18 cellular contexts compared by ENCODE assay signal in the genomic region with DNA sequence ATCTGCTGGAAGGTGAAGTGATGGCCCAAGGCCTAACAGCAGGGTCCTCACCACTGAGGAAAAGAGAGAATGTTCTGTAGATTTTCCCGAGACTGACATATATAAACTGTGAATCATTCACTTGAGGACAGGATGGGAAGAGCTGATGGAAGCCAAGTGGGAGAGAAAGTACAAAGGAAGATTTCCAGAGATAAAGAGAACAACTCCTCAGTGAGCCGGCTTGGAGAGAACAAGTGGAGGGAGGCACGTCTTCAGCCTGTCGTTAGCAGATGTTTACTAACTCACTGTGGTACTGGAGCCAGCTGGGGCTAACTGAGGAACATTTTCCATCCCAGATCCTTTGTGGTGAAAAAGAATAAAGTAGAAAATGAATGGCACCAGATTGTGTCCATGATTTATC.
DNase-seq lines count a peak whose midpoint lies in the region; ATAC-seq and TF ChIP-seq lines count a peak whose summit lies in the region.
"Had no signal": no experiment of that assay in that cellular context is flagged by ENCODE, and none has a peak within 500 bp of the region (broad histone marks: within the 10 kb centered on the region; RNA-seq: fewer than 3 reads in every experiment).

No MANE protein-coding gene starts in this region.

- no peaks in the 10 kb centered on the region for H3K27me3 ChIP-seq in IMR-90 (ENCODE audit: control insufficient read depth, insufficient read depth, low read length)
- no peaks in the 10 kb centered on the region for H3K27me3 ChIP-seq in esophagus squamous epithelium
- H3K27me3 ChIP-seq in muscle layer of duodenum (ENCODE audit: low read depth, low read length) = no peaks in the 10 kb centered on the region
- no peaks in the 10 kb centered on the region for H3K27me3 ChIP-seq in transverse colon
- H3K27me3 ChIP-seq: foreskin keratinocyte had no signal

- POLR2A ChIA-PET in IMR-90 (lab: Charles Lee; ENCODE audit: unreplicated experiment) = interaction anchor here (0.5 kb wide), 1 partner anchor 718 kb away, joined by 3 read pairs; no protein-coding TSS in a partner anchor

- H3K9ac ChIP-seq in IMR-90 (ENCODE audit: low read depth, low read length) = no peak overlapping the region

- peaks cover 10% of the 10 kb centered on the region for H3K4me1 ChIP-seq in IMR-90 (ENCODE audit: control insufficient read depth, insufficient read depth, low read length)
- peaks cover 0 to 21% (median 0%) of the 10 kb centered on the region in 3 donors for H3K4me1 ChIP-seq in esophagus squamous epithelium
- peaks cover 0 to 27% of the 10 kb centered on the region in 2 donors for H3K4me1 ChIP-seq in muscle layer of duodenum (ENCODE audit: control insufficient read depth in 1 of 2, insufficient read depth in 2 of 2, low read length in 2 of 2)
- peaks cover 0 to 21% (median 9%) of the 10 kb centered on the region in 4 donors for H3K4me1 ChIP-seq in transverse colon

- intact Hi-C loops in IMR-90 (cut with micrococcal nuclease) = no loop called here
- intact Hi-C loops in esophagus squamous epithelium (cut with DNase I) = no loop called here
- intact Hi-C loops in transverse colon (cut with DNase I; ENCODE audit: low total_unique reads) = loop anchor here (10.0 kb wide), 1 partner anchor 718 kb away; the partner anchor contains the start of gene IGFBP5

- no peak overlapping the region for H3K4me3 Mint-ChIP-seq in activated CD8-positive, alpha-beta memory T cell treated with anti-CD3 and anti-CD28 coated beads, Interleukin-2, amount 10 ng/mL, durations not matched to agents 7 days and 5 days
- H3K4me3 Mint-ChIP-seq: activated naive CD4-positive, alpha-beta T cell treated with anti-CD3 and anti-CD28 coated beads, Interleukin-2, amount 50 U/mL, for 24 hours; CD4-positive, CD25-positive, alpha-beta regulatory T cell had no signal

- CTCF ChIA-PET in IMR-90 (lab: Yijun Ruan, JAX) = interaction anchor here (0.6 kb wide), 1 partner anchor 252 kb away, joined by 3 read pairs; no protein-coding TSS in a partner anchor
- CTCF ChIA-PET in activated CD8-positive, alpha-beta memory T cell treated with anti-CD3 and anti-CD28 coated beads, Interleukin-2, amount 10 ng/mL, durations not matched to agents 7 days and 5 days (lab: Charles Lee) = no interaction called here

- no peaks in the 10 kb centered on the region for H3K9me3 ChIP-seq in IMR-90 (ENCODE audit: control insufficient read depth, insufficient read depth, low read length)
- no peaks in the 10 kb centered on the region for H3K9me3 ChIP-seq in esophagus squamous epithelium
- H3K9me3 ChIP-seq in muscle layer of duodenum (ENCODE audit: control insufficient read depth in 1 of 2, low read length in 2 of 2) = no peaks in the 10 kb centered on the region
- no peaks in the 10 kb centered on the region for H3K9me3 ChIP-seq in transverse colon

- H4K5ac ChIP-seq in IMR-90 (ENCODE audit: low read depth, low read length) = peak overlapping the region; percentile 99; the same call in 1 of the 2 replicates

- H2BK15ac ChIP-seq in IMR-90 (ENCODE audit: low read depth, low read length) = peak overlapping the region; percentile 55; the same call in 2 of the 3 replicates

- no peak for TF ChIP-seq EP300 in transverse colon (IDR thresholded peaks at IDR 0.05; ENCODE audit: low read depth)

- no peak overlapping the region for H3K4me3 ChIP-seq in IMR-90 (ENCODE audit: insufficient read depth, low read depth, low read length)
- no peak overlapping the region for H3K4me3 ChIP-seq in esophagus squamous epithelium
- H3K4me3 ChIP-seq in muscle layer of duodenum (ENCODE audit: low read depth in 1 of 2, low read length in 2 of 2) = no peak overlapping the region
- no peak overlapping the region for H3K4me3 ChIP-seq in transverse colon

- peak overlapping the region; percentile 67; the same call in 1 of the 2 replicates for H2BK20ac ChIP-seq in IMR-90 (ENCODE audit: low read depth, low read length)

- peak overlapping the region; percentile 84 for H2AFZ ChIP-seq in IMR-90 (replicated peaks; ENCODE audit: low read length, poor library complexity)

- no peak overlapping the region for H2AK9ac ChIP-seq in IMR-90 (replicated peaks; ENCODE audit: low read depth, low read length, poor library complexity)

- no peaks in the 10 kb centered on the region for H3K9me3 Mint-ChIP-seq in activated CD8-positive, alpha-beta memory T cell treated with anti-CD3 and anti-CD28 coated beads, Interleukin-2, amount 10 ng/mL, durations not matched to agents 7 days and 5 days (ENCODE audit: low read depth)
- H3K9me3 Mint-ChIP-seq: activated naive CD4-positive, alpha-beta T cell treated with anti-CD3 and anti-CD28 coated beads, Interleukin-2, amount 50 U/mL, for 24 hours had no signal

- DNase-seq in IMR-90 (no peak), esophagus squamous epithelium (lab: John Stamatoyannopoulos, UW) (no peak), transverse colon (no peak), NCI-H1417 treated with DMSO at 0.1 percent for 48 hours (lab: John Stamatoyannopoulos, UW) (no peak)
- DNase-seq in activated CD8-positive, alpha-beta memory T cell treated with anti-CD3 and anti-CD28 coated beads, Interleukin-2, amount 10 ng/mL, durations not matched to agents 7 days and 5 days = no peak
- DNase-seq: activated CD8-positive, alpha-beta memory T cell treated with anti-CD3 and anti-CD28 coated beads for 24 hours; CD4-positive, CD25-positive, alpha-beta regulatory T cell; foreskin keratinocyte; GF-D8; MM.1S; NCI-H226; stimulated activated CD4-positive, alpha-beta T cell treated with anti-CD3 and anti-CD28 coated beads, Interleukin-2, amount 100 ng/mL, for 24 hours had no signal

- peak overlapping the region; percentile 48 for H2BK5ac ChIP-seq in IMR-90 (ENCODE audit: low read depth, low read length, poor library complexity, severe bottlenecking)

- no peaks in the 10 kb centered on the region for H3K79me1 ChIP-seq in IMR-90 (ENCODE audit: low read depth in 1 of 2, low read length in 2 of 2)

- dilution Hi-C loops in IMR-90 (cut with HindIII; ENCODE audit: low sequenced_read_pairs, unreplicated experiment) = no loop called here

- H3K4me2 ChIP-seq in IMR-90 (ENCODE audit: low read depth, low read length) = no peak overlapping the region

- H2BK120ac ChIP-seq in IMR-90 (ENCODE audit: low read depth, low read length) = peak overlapping the region; percentile 83

- TF ChIP-seq RAD21 in IMR-90 (IDR thresholded peaks at IDR 0.05; ENCODE audit: low read length) = no peak

- H3K9me1 ChIP-seq in IMR-90 (ENCODE audit: insufficient read depth, low read length) = no peaks in the 10 kb centered on the region

- TF ChIP-seq POLR2A in IMR-90 (IDR thresholded peaks at IDR 0.05; ENCODE audit: low read depth, low read length) (no peak), esophagus squamous epithelium (IDR thresholded peaks at IDR 0.05) (no peak), transverse colon (IDR thresholded peaks at IDR 0.05) (no peak)

- H3K27ac ChIP-seq in IMR-90 (ENCODE audit: insufficient read depth, low read length) (peak overlapping the region; percentile 24; the same call in 1 of the 2 replicates), esophagus squamous epithelium (peak overlapping the region; percentile 45 to 87 (median 84)), muscle layer of duodenum (ENCODE audit: low read length) (peak overlapping the region; percentile 53), transverse colon (peak overlapping the region; percentile 63 to 78 (median 74))
- H3K27ac ChIP-seq: foreskin keratinocyte had no signal

- in situ Hi-C loops in IMR-90 (cut with MboI; ENCODE audit: low sequenced_read_pairs) = no loop called here
- in situ Hi-C loops in transverse colon (cut with MboI; ENCODE audit: low pct_ligation_motif_present in 1 of 4, low pct_unique_long_range_greater_than_20kb in 1 of 4, low sequenced_read_pairs in 3 of 4) = loop anchor here in 1 of 4 donors (25.0 kb wide), 1 partner anchor 725 kb away; the partner anchor contains the start of gene IGFBP5

- peak overlapping the region; percentile 74 for H3K18ac ChIP-seq in IMR-90 (ENCODE audit: low read depth, low read length)

- WGBS in IMR-90 (ENCODE audit: extremely low coverage in 2 of 2, insufficient read length in 1 of 2), 2 experiments = no CpG with 5 or more reads among the region's 4 CpGs
- WGBS in esophagus squamous epithelium, 2 donors = 61 to 63% methylated on average over 4 of the region's 4 CpGs
- WGBS in transverse colon (ENCODE audit: low coverage in 1 of 2), 2 donors = 29 to 53% methylated on average over 4 of the region's 4 CpGs

- no TSS peak for BruUV-seq in IMR-90 (replicated peaks; lab: Mats Ljungman, UMichigan)

- peak overlapping the region; percentile 37; the same call in 1 of the 2 replicates for H2AK5ac ChIP-seq in IMR-90 (ENCODE audit: low read depth, low read length)

- peak overlapping the region; percentile 29 for H4K91ac ChIP-seq in IMR-90 (ENCODE audit: insufficient read depth, low read depth, low read length)

- no peak for ATAC-seq in IMR-90 (ENCODE audit: low read depth)
- ATAC-seq in activated CD8-positive, alpha-beta memory T cell treated with anti-CD3 and anti-CD28 coated beads, Interleukin-2, amount 10 ng/mL, durations not matched to agents 7 days and 5 days = no peak
- ATAC-seq in GM21526 (IDR thresholded peaks at IDR 0.05; ENCODE audit: low FRiP score, unreplicated experiment) = no peak
- ATAC-seq in HG02571 (IDR thresholded peaks at IDR 0.05; ENCODE audit: unreplicated experiment) = no peak
- ATAC-seq: foreskin keratinocyte, HCT116, Panc1 had no signal

- no peak overlapping the region for H3K56ac ChIP-seq in IMR-90 (ENCODE audit: extremely low read depth, insufficient read depth, low read length)

- no peak overlapping the region for H3K23ac ChIP-seq in IMR-90 (ENCODE audit: low read depth, low read length)

- TF ChIP-seq CTCF in IMR-90 (conservative IDR thresholded peaks at IDR 0.05; ENCODE audit: low read depth, low read length) = no peak
- no peak for TF ChIP-seq CTCF in esophagus squamous epithelium (IDR thresholded peaks at IDR 0.05)
- TF ChIP-seq CTCF in transverse colon (IDR thresholded peaks at IDR 0.05) = no peak

- H3K36me3 ChIP-seq in IMR-90 (ENCODE audit: control insufficient read depth, insufficient read depth, low read length) (no peaks in the 10 kb centered on the region), esophagus squamous epithelium (no peaks in the 10 kb centered on the region), muscle layer of duodenum (ENCODE audit: control insufficient read depth in 1 of 2, insufficient read depth in 2 of 2, low read length in 2 of 2) (no peaks in the 10 kb centered on the region), transverse colon (no peaks in the 10 kb centered on the region)

- H3K4ac ChIP-seq in IMR-90 (ENCODE audit: low read depth, low read length) = peak overlapping the region; percentile 64

- H3K27ac Mint-ChIP-seq in activated CD8-positive, alpha-beta memory T cell treated with anti-CD3 and anti-CD28 coated beads, Interleukin-2, amount 10 ng/mL, durations not matched to agents 7 days and 5 days = no peak overlapping the region
- H3K27ac Mint-ChIP-seq: activated naive CD4-positive, alpha-beta T cell treated with anti-CD3 and anti-CD28 coated beads, Interleukin-2, amount 50 U/mL, for 24 hours had no signal

- H4K20me1 ChIP-seq in IMR-90 (ENCODE audit: insufficient read depth, low read length) = no peaks in the 10 kb centered on the region

- peak overlapping the region; percentile 67 for H3K14ac ChIP-seq in IMR-90 (replicated peaks; ENCODE audit: low read depth, low read length)

- H3K4me1 Mint-ChIP-seq in activated CD8-positive, alpha-beta memory T cell treated with anti-CD3 and anti-CD28 coated beads, Interleukin-2, amount 10 ng/mL, durations not matched to agents 7 days and 5 days = no peaks in the 10 kb centered on the region
- H3K4me1 Mint-ChIP-seq: activated naive CD4-positive, alpha-beta T cell treated with anti-CD3 and anti-CD28 coated beads, Interleukin-2, amount 50 U/mL, for 24 hours; CD4-positive, CD25-positive, alpha-beta regulatory T cell had no signal

- peak overlapping the region; percentile 44 to 56; a peak in 3 of 4 replicates for H4K8ac ChIP-seq in IMR-90 (ENCODE audit: low read depth in 2 of 2, low read length in 2 of 2)

- H3K36me3 Mint-ChIP-seq in activated CD8-positive, alpha-beta memory T cell treated with anti-CD3 and anti-CD28 coated beads, Interleukin-2, amount 10 ng/mL, durations not matched to agents 7 days and 5 days = no peaks in the 10 kb centered on the region
- H3K36me3 Mint-ChIP-seq: CD4-positive, CD25-positive, alpha-beta regulatory T cell had no signal

- peaks cover 4% of the 10 kb centered on the region for H3K27me3 Mint-ChIP-seq in activated CD8-positive, alpha-beta memory T cell treated with anti-CD3 and anti-CD28 coated beads, Interleukin-2, amount 10 ng/mL, durations not matched to agents 7 days and 5 days
- H3K27me3 Mint-ChIP-seq: activated naive CD4-positive, alpha-beta T cell treated with anti-CD3 and anti-CD28 coated beads, Interleukin-2, amount 50 U/mL, for 24 hours; CD4-positive, CD25-positive, alpha-beta regulatory T cell had no signal

Comparison
In these comparisons a context has a peak if more than half of its experiments do, and no peak if none do; other contexts are left out.
1. H3K27ac ChIP-seq: peak in every context shown above with its lines; median percentile 84 in esophagus squamous epithelium; 74 in transverse colon; 53 in muscle layer of duodenum; 24 in IMR-90.